In the genomic region with DNA sequence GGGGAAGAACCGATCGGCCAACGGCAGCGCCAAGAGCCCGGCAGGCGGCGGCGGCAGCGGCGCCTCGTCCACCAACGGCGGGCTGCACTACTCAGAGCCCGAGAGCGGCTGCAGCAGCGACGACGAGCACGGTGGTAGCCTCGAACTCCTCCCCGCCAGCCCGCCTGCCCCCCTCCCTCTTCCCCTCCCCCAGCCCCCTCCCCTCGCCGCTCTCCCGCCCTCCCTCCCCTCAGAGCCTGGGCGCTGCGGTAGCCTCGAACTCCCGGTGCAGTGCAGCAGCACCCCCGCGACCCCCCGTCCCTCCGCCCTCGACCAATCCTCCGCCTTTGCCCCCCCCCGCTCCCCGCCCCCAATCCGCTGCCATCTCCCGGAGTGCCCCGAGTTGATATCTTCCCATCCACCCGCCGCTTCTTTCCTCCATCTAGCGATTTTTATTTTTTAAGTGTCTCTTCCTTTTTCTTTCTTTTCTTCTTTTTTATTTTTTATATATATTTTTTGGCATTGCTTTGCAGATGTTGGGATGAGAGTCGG, we compare ENCODE assay signal across 8 cellular contexts. TPM values are rescaled to one million over a fixed set of nuclear protein-coding genes. Genes with fewer than 3 reads are reported as not detected.
A peak's percentile ranks its signal among the peaks of the same experiment; 100 is the strongest.
DNase-seq lines count a peak whose midpoint lies in the region; ATAC-seq, FAIRE-seq and TF ChIP-seq lines count a peak whose summit lies in the region.

No MANE protein-coding gene starts in this region.

- in situ Hi-C loops in ACHN (cut with HindIII; ENCODE audit: low pct_ligation_motif_present, low pct_unique_long_range_greater_than_20kb, low sequenced_read_pairs): no loop called here

- peak overlapping the region; percentile 97 for H3K9ac ChIP-seq in HUES48 (ENCODE audit: low read depth, low read length)

- H3K4me3 Mint-ChIP-seq in T-cell: peak overlapping the region; percentile 86 to 95 (median 94)
- H3K4me3 Mint-ChIP-seq in dendritic cell treated with granulocyte-macrophage colony-stimulating factor and Interleukin-4, amounts not matched to agents 40 ng/mL and 50 ng/mL, for 4 days: peak overlapping the region; percentile 92

- peaks cover 9% of the 10 kb centered on the region for H3K36me3 Mint-ChIP-seq in T-cell
- peaks cover 39% of the 10 kb centered on the region for H3K36me3 Mint-ChIP-seq in dendritic cell treated with granulocyte-macrophage colony-stimulating factor and Interleukin-4, amounts not matched to agents 40 ng/mL and 50 ng/mL, for 4 days (ENCODE audit: low read depth)

- intact Hi-C loops in dendritic cell treated with granulocyte-macrophage colony-stimulating factor and Interleukin-4, amounts not matched to agents 40 ng/mL and 50 ng/mL, for 4 days (cut with micrococcal nuclease): loop anchor here (2.0 to 10.0 kb wide), 2 partner anchors 123 to 125 kb away; a partner anchor contains a TSS
- intact Hi-C loops in lower leg skin (cut with DNase I; ENCODE audit: low total_unique reads): no loop called here

- peak overlapping the region; percentile 99 for H3K27ac ChIP-seq in HUES48 (ENCODE audit: low read depth, low read length)

- DNase-seq in ACHN (peak; percentile 73), GM12891 (ENCODE audit: insufficient read length, low spot score) (peak; percentile 42), T-cell (peak in 17 of 34 experiments; percentile 15 to 53 (median 45)), lower leg skin (ENCODE audit: low spot score in 2 of 2) (peak; percentile 38 to 90), kidney glomerular epithelial cell (lab: John Stamatoyannopoulos, UW) (no peak)
- peak; percentile 35 for DNase-seq in stimulated activated CD8-positive, alpha-beta memory T cell treated with anti-CD3 and anti-CD28 coated beads, Interleukin-4, amount 100 ng/mL, for 24 hours (ENCODE audit: low read depth)

- POLR2A ChIA-PET in T-cell (lab: Charles Lee): interaction anchor here (0.6 to 1.6 kb wide), 5 partner anchors 15 to 1418 kb away, joined by 3 to 6 read pairs (median 4); no protein-coding TSS in a partner anchor

- H3K27me3 ChIP-seq in HUES48 (ENCODE audit: control insufficient read depth, insufficient read depth, low read length): no peaks in the 10 kb centered on the region

- TF ChIP-seq POLR2A in GM12891 (IDR thresholded peaks at IDR 0.05; ENCODE audit: low read depth, low read length) (no peak), lower leg skin (IDR thresholded peaks at IDR 0.05) (no peak)

- ATAC-seq in T-cell (replicated peaks in 1 of 4): peak; percentile 28 to 40 (median 31)

- peaks cover 14% of the 10 kb centered on the region for H3K36me3 ChIP-seq in HUES48 (ENCODE audit: control insufficient read depth, insufficient read depth, low read length)

- TF ChIP-seq CTCF in lower leg skin (IDR thresholded peaks at IDR 0.05): no peak

- no peaks in the 10 kb centered on the region for H3K9me3 ChIP-seq in HUES48 (ENCODE audit: control insufficient read depth, insufficient read depth, low read length)

- FAIRE-seq in GM12891 (lab: Jason Lieb, UNC): no peak

- H3K27me3 Mint-ChIP-seq in T-cell: no peaks in the 10 kb centered on the region
- H3K27me3 Mint-ChIP-seq in dendritic cell treated with granulocyte-macrophage colony-stimulating factor and Interleukin-4, amounts not matched to agents 40 ng/mL and 50 ng/mL, for 4 days: no peaks in the 10 kb centered on the region

- no peaks in the 10 kb centered on the region for H3K9me3 Mint-ChIP-seq in T-cell
- H3K9me3 Mint-ChIP-seq in dendritic cell treated with granulocyte-macrophage colony-stimulating factor and Interleukin-4, amounts not matched to agents 40 ng/mL and 50 ng/mL, for 4 days: no peaks in the 10 kb centered on the region

- peak overlapping the region; percentile 85 for H3K27ac Mint-ChIP-seq in T-cell
- peak overlapping the region; percentile 99 for H3K27ac Mint-ChIP-seq in dendritic cell treated with granulocyte-macrophage colony-stimulating factor and Interleukin-4, amounts not matched to agents 40 ng/mL and 50 ng/mL, for 4 days

- peak overlapping the region; percentile 94 for H3K4me3 ChIP-seq in HUES48 (ENCODE audit: low read depth, low read length)
- peak overlapping the region; percentile 81 for H3K4me3 ChIP-seq in lower leg skin (ENCODE audit: low read depth, poor library complexity, severe bottlenecking)

- H3K4me1 Mint-ChIP-seq in T-cell: peaks cover 26 to 32% (median 27%) of the 10 kb centered on the region in 3 donors
- H3K4me1 Mint-ChIP-seq in dendritic cell treated with granulocyte-macrophage colony-stimulating factor and Interleukin-4, amounts not matched to agents 40 ng/mL and 50 ng/mL, for 4 days (ENCODE audit: low read depth): peaks cover 26% of the 10 kb centered on the region

- CTCF ChIA-PET in T-cell (lab: Charles Lee): interaction anchor here in 1 of 2 donors (0.7 kb wide), 1 partner anchor 1607 kb away, joined by 4 read pairs; no protein-coding TSS in a partner anchor

- H3K4me1 ChIP-seq in HUES48 (ENCODE audit: control insufficient read depth, insufficient read depth, low read length): peaks cover 23% of the 10 kb centered on the region

- WGBS in lower leg skin, 2 donors: 0 to 1% methylated on average over 27 to 40 of the region's 44 CpGs

TF ChIP-seq in GM12891, 5 proteins besides CTCF, POLR2A, EP300 and RAD21:
- no peak for TF ChIP-seq POLR2AphosphoS5 (IDR thresholded peaks at IDR 0.05; ENCODE audit: low read depth, low read length)
- no peak for TF ChIP-seq POU2F2 (IDR thresholded peaks at IDR 0.05; ENCODE audit: low read depth, low read length)
- no peak for TF ChIP-seq PAX5 (IDR thresholded peaks at IDR 0.05; ENCODE audit: insufficient read depth, low read length, severe bottlenecking)
- no peak for TF ChIP-seq SPI1 (IDR thresholded peaks at IDR 0.05; ENCODE audit: low read depth, low read length)
- TF ChIP-seq TAF1 (IDR thresholded peaks at IDR 0.05; ENCODE audit: low read depth, low read length): no peak
TF ChIP-seq in GM12891: peak in this region for 0.

RNA-seq across cellular contexts. Expression of a gene that starts 0.5 kb away (rescaled TPM):
- 19.8 TPM for polyA plus RNA-seq in GM12891 (2012; ENCODE audit: low read depth, missing spikeins)
- total RNA-seq in T-cell: 10 to 100 TPM; 58.2 to 72.4 (median 62.2) TPM
- 10 to 100 TPM; 28.1 to 55.0 (median 43.5) TPM for total RNA-seq in lower leg skin
